ENCODE assay signal across 8 cellular contexts in genomic region chr3:48188266-48189201, GRCh38. TPM values are rescaled to one million over a fixed set of nuclear protein-coding genes. Genes with fewer than 3 reads are reported as not detected.
DNase-seq lines count a peak whose midpoint lies in the region; ATAC-seq and TF ChIP-seq lines count a peak whose summit lies in the region.

Gene CDC25A (minus strand): TSS chr3:48188417. CDS start chr3:48187947, 470 bp downstream.

- H3K27ac ChIP-seq in dorsolateral prefrontal cortex: peak within 1 kb of the TSS in 52 of 59 donors; percentile 30 to 88 (median 78)
- H3K27ac ChIP-seq in liver (ENCODE audit: low read depth in 1 of 2, low read length in 2 of 2): peak within 1 kb of the TSS in 1 of 2 donors; percentile 29

- POLR2A ChIA-PET in activated CD4-positive, alpha-beta memory T cell treated with anti-CD3 and anti-CD28 coated beads for 36 hours (lab: Charles Lee): interaction anchor here (0.5 to 1.7 kb wide), 9 partner anchors 21 to 595 kb away, joined by 3 to 6 read pairs (median 3); partner anchors contain the start of genes PFKFB4 and SHISA5

- peaks cover 38% of the 10 kb centered on the region for H3K36me3 Mint-ChIP-seq in activated CD4-positive, alpha-beta memory T cell treated with anti-CD3 and anti-CD28 coated beads for 36 hours

- no peaks in the 10 kb centered on the region for H3K9me3 ChIP-seq in liver (ENCODE audit: control insufficient read depth in 4 of 4, low read length in 3 of 4)

- ATAC-seq in GM19438 (IDR thresholded peaks at IDR 0.05; ENCODE audit: low read depth, unreplicated experiment) (peak; percentile 91), HG03575 (IDR thresholded peaks at IDR 0.05; ENCODE audit: extremely low read depth, insufficient number of reproducible peaks, low FRiP score, unreplicated experiment) (peak; percentile 63)

- H3K9ac ChIP-seq in liver (ENCODE audit: low read depth in 1 of 2, low read length in 2 of 2): peak within 1 kb of the TSS in 1 of 2 donors; percentile 62

- H3K36me3 ChIP-seq in liver (ENCODE audit: control insufficient read depth in 4 of 4, insufficient read depth in 3 of 4, low read depth in 1 of 4, low read length in 3 of 4): no peaks in the 10 kb centered on the region

- H3K27me3 ChIP-seq in dorsolateral prefrontal cortex (no peaks in the 10 kb centered on the region), liver (ENCODE audit: control insufficient read depth in 4 of 4, insufficient read depth in 4 of 4, low read length in 3 of 4) (no peaks in the 10 kb centered on the region)

- H3K27me3 Mint-ChIP-seq in activated CD4-positive, alpha-beta memory T cell treated with anti-CD3 and anti-CD28 coated beads for 36 hours: peaks cover 7% of the 10 kb centered on the region

- no peaks in the 10 kb centered on the region for H3K9me3 Mint-ChIP-seq in activated CD4-positive, alpha-beta memory T cell treated with anti-CD3 and anti-CD28 coated beads for 36 hours

- H3K4me1 Mint-ChIP-seq in activated CD4-positive, alpha-beta memory T cell treated with anti-CD3 and anti-CD28 coated beads for 36 hours (ENCODE audit: low read depth): peaks cover 14% of the 10 kb centered on the region

- DNase-seq in CD1c-positive myeloid dendritic cell (ENCODE audit: extremely low spot score) (peak; percentile 97), NCI-H82 treated with DMSO at 0.1 percent for 48 hours (lab: John Stamatoyannopoulos, UW; ENCODE audit: unreplicated experiment) (peak; percentile 98), dorsolateral prefrontal cortex (peak; percentile 90 to 97 (median 96))
- peak; percentile 98 for DNase-seq in activated CD4-positive, alpha-beta memory T cell treated with anti-CD3 and anti-CD28 coated beads for 36 hours
- DNase-seq in stimulated activated CD4-positive, alpha-beta T cell treated with anti-CD3 and anti-CD28 coated beads, Interleukin-4, amount 100 ng/mL, for 24 hours: peak; percentile 95

- H3K4me3 ChIP-seq in dorsolateral prefrontal cortex (peak within 1 kb of the TSS; percentile 55 to 97 (median 82)), liver (ENCODE audit: low read depth in 1 of 3, low read length in 3 of 3) (peak within 1 kb of the TSS; percentile 57 to 82 (median 74))

- peaks cover 0 to 14% (median 8%) of the 10 kb centered on the region in 4 donors for H3K4me1 ChIP-seq in liver (ENCODE audit: control insufficient read depth in 4 of 4, insufficient read depth in 4 of 4, low read length in 3 of 4)

- peak in 38 of 56 donors; percentile 4 to 62 (median 30) for TF ChIP-seq CTCF in dorsolateral prefrontal cortex (IDR thresholded peaks at IDR 0.05 in 54 of 56, conservative IDR thresholded peaks at IDR 0.05 in 2 of 56; ENCODE audit: low read depth in 1 of 56, partially characterized antibody in 56 of 56)
- no peak for TF ChIP-seq CTCF in liver (IDR thresholded peaks at IDR 0.05; ENCODE audit: low read depth, low read length, missing input control)

- CTCF ChIA-PET in activated CD4-positive, alpha-beta memory T cell treated with anti-CD3 and anti-CD28 coated beads for 36 hours (lab: Charles Lee): interaction anchor here (0.8 to 2.2 kb wide), 6 partner anchors 81 to 319 kb away, joined by 3 to 11 read pairs (median 3); no protein-coding TSS in a partner anchor

- H3K4me3 Mint-ChIP-seq in activated CD4-positive, alpha-beta memory T cell treated with anti-CD3 and anti-CD28 coated beads for 36 hours: peak within 1 kb of the TSS; percentile 94

- intact Hi-C loops in activated CD4-positive, alpha-beta memory T cell treated with anti-CD3 and anti-CD28 coated beads for 36 hours (cut with micrococcal nuclease): loop anchor here (1.0 to 2.0 kb wide), 7 partner anchors 53 to 447 kb away; partner anchors contain the start of genes CCDC51, NME6, PFKFB4 and SLC26A6
- intact Hi-C loops in dorsolateral prefrontal cortex (cut with DNase I): loop anchor here in 1 of 2 donors (5.0 kb wide), 1 partner anchor 244 kb away; the partner anchor contains the start of gene PLXNB1

- no peak for TF ChIP-seq RAD21 in liver (IDR thresholded peaks at IDR 0.05)

- H3K27ac Mint-ChIP-seq in activated CD4-positive, alpha-beta memory T cell treated with anti-CD3 and anti-CD28 coated beads for 36 hours: peak within 1 kb of the TSS; percentile 66

- WGBS in liver: 9% methylated on average over 44 of the region's 44 CpGs

TF ChIP-seq in liver, 16 proteins besides CTCF, POLR2A, EP300 and RAD21:
- TF ChIP-seq FOXA1 (IDR thresholded peaks at IDR 0.05): no peak
- TF ChIP-seq FOXA2 (IDR thresholded peaks at IDR 0.05): no peak
- TF ChIP-seq ZBTB33 (IDR thresholded peaks at IDR 0.05): peak; percentile 73
- peak; percentile 70 for TF ChIP-seq MAX (IDR thresholded peaks at IDR 0.05)
- TF ChIP-seq HNF4G (IDR thresholded peaks at IDR 0.05): no peak
- TF ChIP-seq SP1 (IDR thresholded peaks at IDR 0.05): peak; percentile 92
- no peak for TF ChIP-seq TAF1 (conservative IDR thresholded peaks at IDR 0.05)
- TF ChIP-seq RXRA (IDR thresholded peaks at IDR 0.05): peak; percentile 64 to 65
- peak; percentile 91 for TF ChIP-seq NR2F2 (IDR thresholded peaks at IDR 0.05)
- no peak for TF ChIP-seq ATF3 (IDR thresholded peaks at IDR 0.05)
- peak in 1 of 2 donors; percentile 59 for TF ChIP-seq GABPA (IDR thresholded peaks at IDR 0.05 in 1 of 2, conservative IDR thresholded peaks at IDR 0.05 in 1 of 2)
- TF ChIP-seq YY1 (IDR thresholded peaks at IDR 0.05): peak; percentile 87
- TF ChIP-seq JUND (IDR thresholded peaks at IDR 0.05): no peak
- no peak for TF ChIP-seq EGR1 (IDR thresholded peaks at IDR 0.05; ENCODE audit: low read depth in 2 of 2)
- no peak for TF ChIP-seq REST (IDR thresholded peaks at IDR 0.05)
- TF ChIP-seq HNF4A (conservative IDR thresholded peaks at IDR 0.05): peak; percentile 51 to 54

RNA-seq across cellular contexts. Expression of gene CDC25A, which starts in this region (rescaled TPM):
- 10 to 100 TPM; 33.7 to 36.8 TPM for total RNA-seq in activated CD4-positive, alpha-beta memory T cell treated with anti-CD3 and anti-CD28 coated beads for 36 hours
- 1 to 10 TPM in 67 of 120 experiments, under 1 TPM in 53; 0.18 to 3.9 (median 1.1) TPM for total RNA-seq in dorsolateral prefrontal cortex
- 10 to 100 TPM in 1 of 2 donors, under 1 TPM in 1; 0.25 to 29.6 TPM for total RNA-seq in liver
- polyA plus RNA-seq in liver: under 1 TPM; 0.18 to 0.95 TPM
